ENCODE assay signal across 24 cellular contexts in the genomic region with DNA sequence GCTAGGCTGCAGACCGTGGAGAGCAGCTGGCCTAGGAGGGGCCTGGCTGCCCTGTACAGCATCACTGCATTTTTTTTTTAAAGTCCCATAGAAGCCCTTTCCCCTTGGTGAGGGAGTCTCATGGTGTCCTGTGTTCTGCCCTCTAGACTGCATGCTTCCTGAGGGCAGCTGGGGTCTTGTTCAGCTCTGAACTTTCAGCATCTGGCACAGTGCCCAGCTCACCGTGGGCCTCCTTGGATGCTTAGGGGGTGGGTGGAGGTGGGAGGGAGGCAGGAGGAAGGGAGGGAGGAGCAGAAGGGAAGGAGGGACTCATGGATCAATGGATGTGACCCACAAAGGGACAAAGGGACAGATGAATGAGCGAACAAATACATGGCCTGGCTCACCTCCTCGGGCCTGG.
"Had no signal": no experiment of that assay in that cellular context is flagged by ENCODE, and none has a peak within 500 bp of the region (broad histone marks: within the 10 kb centered on the region; RNA-seq: fewer than 3 reads in every experiment).

No MANE protein-coding gene starts in this region.

- H3K27ac ChIP-seq: coronary artery, dorsolateral prefrontal cortex, esophagus muscularis mucosa, foreskin keratinocyte, gastroesophageal sphincter, heart left ventricle, hepatocyte, lower lobe of right lung had no signal

- H3K36me3 ChIP-seq: esophagus muscularis mucosa, gastroesophageal sphincter, heart left ventricle, lower lobe of right lung had no signal

- H3K36me3 Mint-ChIP-seq: mesothelial cell of epicardium had no signal

- H3K9me3 Mint-ChIP-seq: mesothelial cell of epicardium had no signal

- H3K27ac Mint-ChIP-seq: immature natural killer cell, mesothelial cell of epicardium had no signal

- H3K4me3 Mint-ChIP-seq: immature natural killer cell, mesothelial cell of epicardium had no signal

- H2AFZ ChIP-seq: hepatocyte had no signal

- H3K4me3 ChIP-seq: coronary artery, dorsolateral prefrontal cortex, esophagus muscularis mucosa, gastroesophageal sphincter, heart left ventricle, hepatocyte, lower lobe of right lung had no signal

- H3K27me3 ChIP-seq: dorsolateral prefrontal cortex, foreskin keratinocyte, hepatocyte had no signal

- H3K9me3 ChIP-seq: esophagus muscularis mucosa, gastroesophageal sphincter, heart left ventricle, lower lobe of right lung had no signal

- FAIRE-seq: colon, endothelial cell of umbilical vein, frontal cortex, kidney had no signal

- H3K79me2 ChIP-seq: hepatocyte had no signal

- ATAC-seq: foreskin keratinocyte, gastroesophageal sphincter, heart left ventricle, left colon, left lobe of liver, left ventricle myocardium superior, lower lobe of right lung had no signal

- H3K4me2 ChIP-seq: hepatocyte had no signal

- DNase-seq: dermis blood vessel endothelial cell; dorsolateral prefrontal cortex; effector CD4-positive, alpha-beta T cell; effector memory CD4-positive, alpha-beta T cell; foreskin keratinocyte; heart left ventricle; hypothalamus; immature natural killer cell; islet precursor cell; kidney; kidney glomerular epithelial cell; left colon; left ventricle myocardium superior; lower lobe of right lung; mesenchymal stem cell had no signal
